Comparison of ENCODE assay signal across 8 cellular contexts in genomic region chr4:184732126-184732525, GRCh38. TPM values are rescaled to one million over a fixed set of nuclear protein-coding genes. Genes with fewer than 3 reads are reported as not detected.
DNase-seq lines count a peak whose midpoint lies in the region; ATAC-seq, FAIRE-seq and TF ChIP-seq lines count a peak whose summit lies in the region.

No MANE protein-coding gene starts in this region.

- DNase-seq in activated T-cell treated with anti-CD3 and anti-CD28 coated beads, Interleukin-2, amount 50 U/mL, for 72 hours = peak in 1 of 2 donors; percentile 16
- DNase-seq in activated T-cell treated with anti-CD3 and anti-CD28 coated beads, Interleukin-2, amount 50 U/mL, for 1 hour = no peak
- peak; percentile 20 for DNase-seq in NCI-H446 treated with DMSO at 0.1 percent for 48 hours (lab: John Stamatoyannopoulos, UW)
- no peak for DNase-seq in endothelial cell of umbilical vein (ENCODE audit: low read depth, low spot score)
- no peak for DNase-seq in T-helper 9 cell
- DNase-seq in stimulated activated CD4-positive, alpha-beta T cell treated with anti-CD3 and anti-CD28 coated beads, Interleukin-15, amount 100 ng/mL, for 24 hours = no peak

- peaks cover 9 to 37% of the 10 kb centered on the region in 2 donors for H3K36me3 Mint-ChIP-seq in activated T-cell treated with anti-CD3 and anti-CD28 coated beads, Interleukin-2, amount 50 U/mL, for 72 hours (ENCODE audit: insufficient read depth in 2 of 2)
- H3K36me3 Mint-ChIP-seq in stimulated activated memory B cell treated with anti-CD40 and anti-IgM and Interleukin-4, amounts not matched to agents 10 μg/mL and 1 μg/mL and 100 μg/mL, for 72 hours = peaks cover 14% of the 10 kb centered on the region

- H4K20me1 ChIP-seq in endothelial cell of umbilical vein (replicated peaks; ENCODE audit: control insufficient read depth, extremely low read depth, insufficient read depth, low read length) = no peaks in the 10 kb centered on the region

- no peak overlapping the region for H3K27ac ChIP-seq in endothelial cell of umbilical vein (ENCODE audit: insufficient read depth, low read depth, low read length)

- POLR2A ChIA-PET in endothelial cell of umbilical vein (lab: Charles Lee) = no interaction called here

- H3K9me1 ChIP-seq in endothelial cell of umbilical vein (replicated peaks; ENCODE audit: control insufficient read depth, extremely low read depth, insufficient read depth, low read length) = no peaks in the 10 kb centered on the region

- H2AFZ ChIP-seq in endothelial cell of umbilical vein (ENCODE audit: low read depth, low read length) = no peak overlapping the region

- H3K36me3 ChIP-seq in endothelial cell of umbilical vein (ENCODE audit: control insufficient read depth in 2 of 2, extremely low read depth in 1 of 2, insufficient read depth in 2 of 2, low read length in 2 of 2) = peaks cover 0 to 5% of the 10 kb centered on the region in 2 experiments

- H3K4me1 Mint-ChIP-seq in activated T-cell treated with anti-CD3 and anti-CD28 coated beads, Interleukin-2, amount 50 U/mL, for 72 hours (ENCODE audit: low read depth) = peaks cover 31% of the 10 kb centered on the region
- peaks cover 9% of the 10 kb centered on the region for H3K4me1 Mint-ChIP-seq in stimulated activated memory B cell treated with anti-CD40 and anti-IgM and Interleukin-4, amounts not matched to agents 10 μg/mL and 1 μg/mL and 100 μg/mL, for 72 hours

- no TSS peak for BruUV-seq in endothelial cell of umbilical vein (replicated peaks; lab: Mats Ljungman, UMichigan)

- H3K9me3 Mint-ChIP-seq in activated T-cell treated with anti-CD3 and anti-CD28 coated beads, Interleukin-2, amount 50 U/mL, for 72 hours = no peaks in the 10 kb centered on the region
- no peaks in the 10 kb centered on the region for H3K9me3 Mint-ChIP-seq in stimulated activated memory B cell treated with anti-CD40 and anti-IgM and Interleukin-4, amounts not matched to agents 10 μg/mL and 1 μg/mL and 100 μg/mL, for 72 hours

- H3K27ac Mint-ChIP-seq in activated T-cell treated with anti-CD3 and anti-CD28 coated beads, Interleukin-2, amount 50 U/mL, for 72 hours = peak overlapping the region; percentile 84
- peak overlapping the region; percentile 84 for H3K27ac Mint-ChIP-seq in stimulated activated memory B cell treated with anti-CD40 and anti-IgM and Interleukin-4, amounts not matched to agents 10 μg/mL and 1 μg/mL and 100 μg/mL, for 72 hours

- peak overlapping the region; percentile 89 for H3K9ac ChIP-seq in endothelial cell of umbilical vein (replicated peaks; ENCODE audit: extremely low read depth, insufficient read depth, low read length)

- H3K4me3 ChIP-seq in endothelial cell of umbilical vein (replicated peaks in 1 of 3; ENCODE audit: insufficient read depth in 1 of 3, low read depth in 1 of 3, low read length in 3 of 3) = peak overlapping the region in 1 of 3 experiments; percentile 33

- ATAC-seq in activated T-cell treated with anti-CD3 and anti-CD28 coated beads, Interleukin-2, amount 50 U/mL, for 72 hours (replicated peaks in 1 of 2) = no peak
- ATAC-seq in stimulated activated memory B cell treated with anti-CD40 and anti-IgM and Interleukin-4, amounts not matched to agents 10 μg/mL and 1 μg/mL and 100 μg/mL, for 72 hours = no peak
- no peak for ATAC-seq in HG03039 (IDR thresholded peaks at IDR 0.05; ENCODE audit: unreplicated experiment)

- H3K4me1 ChIP-seq in endothelial cell of umbilical vein (ENCODE audit: control insufficient read depth, extremely low read depth, insufficient read depth, low read length) = peaks cover 24% of the 10 kb centered on the region

- no peaks in the 10 kb centered on the region for H3K27me3 Mint-ChIP-seq in activated T-cell treated with anti-CD3 and anti-CD28 coated beads, Interleukin-2, amount 50 U/mL, for 72 hours (ENCODE audit: low read depth)
- no peaks in the 10 kb centered on the region for H3K27me3 Mint-ChIP-seq in stimulated activated memory B cell treated with anti-CD40 and anti-IgM and Interleukin-4, amounts not matched to agents 10 μg/mL and 1 μg/mL and 100 μg/mL, for 72 hours

- intact Hi-C loops in endothelial cell of umbilical vein (cut with micrococcal nuclease) = loop anchor here (5.0 kb wide), 1 partner anchor 350 kb away; no protein-coding TSS in a partner anchor

- CTCF ChIA-PET in endothelial cell of umbilical vein (lab: Charles Lee) = interaction anchor here (0.7 to 5.7 kb wide), 4 partner anchors 13 to 467 kb away, joined by 3 to 35 read pairs (median 31); partner anchors contain the start of genes CASP3 and PRIMPOL

- dilution Hi-C loops in endothelial cell of umbilical vein (cut with MboI; ENCODE audit: extremely low pct_ligation_motif_present, low sequenced_read_pairs) = no loop called here

- TF ChIP-seq POLR2A in endothelial cell of umbilical vein (IDR thresholded peaks at IDR 0.05; ENCODE audit: low read depth, low read length) = no peak

- peaks cover 36% of the 10 kb centered on the region for H3K79me2 ChIP-seq in endothelial cell of umbilical vein (ENCODE audit: control insufficient read depth, insufficient read depth, low read length)

- no peaks in the 10 kb centered on the region for H3K27me3 ChIP-seq in endothelial cell of umbilical vein (ENCODE audit: control insufficient read depth in 2 of 2, insufficient read depth in 2 of 2, low read length in 2 of 2)

- no peak for TF ChIP-seq CTCF in endothelial cell of umbilical vein (IDR thresholded peaks at IDR 0.05; ENCODE audit: extremely low read depth in 1 of 2, insufficient read depth in 1 of 2, low read depth in 1 of 2, low read length in 2 of 2)

- H3K4me3 Mint-ChIP-seq in activated T-cell treated with anti-CD3 and anti-CD28 coated beads, Interleukin-2, amount 50 U/mL, for 72 hours = peak overlapping the region; percentile 99 to 100
- H3K4me3 Mint-ChIP-seq in stimulated activated memory B cell treated with anti-CD40 and anti-IgM and Interleukin-4, amounts not matched to agents 10 μg/mL and 1 μg/mL and 100 μg/mL, for 72 hours = no peak overlapping the region

- peak overlapping the region; percentile 65 for H3K4me2 ChIP-seq in endothelial cell of umbilical vein (ENCODE audit: insufficient read depth, low read length)

- FAIRE-seq in endothelial cell of umbilical vein (lab: Jason Lieb, UNC) = no peak

- no peaks in the 10 kb centered on the region for H3K9me3 ChIP-seq in endothelial cell of umbilical vein (replicated peaks; ENCODE audit: control insufficient read depth, insufficient read depth, low read length)

TF ChIP-seq in endothelial cell of umbilical vein, 7 proteins besides CTCF, POLR2A, EP300 and RAD21:
- TF ChIP-seq MAX (IDR thresholded peaks at IDR 0.05; ENCODE audit: insufficient read depth, insufficient read length) = no peak
- no peak for TF ChIP-seq GATA2 (IDR thresholded peaks at IDR 0.05; ENCODE audit: insufficient read depth, insufficient read length, low read depth, low read length)
- TF ChIP-seq FOS (IDR thresholded peaks at IDR 0.05; ENCODE audit: borderline replicate concordance, insufficient read depth, low read length) = no peak
- TF ChIP-seq POLR2AphosphoS5 (IDR thresholded peaks at IDR 0.05; ENCODE audit: insufficient read depth, low read depth, low read length) = no peak
- TF ChIP-seq MYC (IDR thresholded peaks at IDR 0.05; ENCODE audit: low read depth, low read length) = no peak

RNA-seq across cellular contexts. Expression of gene CENPU, which starts 1.8 kb away (rescaled TPM):
- total RNA-seq in activated T-cell treated with anti-CD3 and anti-CD28 coated beads, Interleukin-2, amount 50 U/mL, for 72 hours = 10 to 100 TPM; 80.9 to 82.3 TPM
- 35.6 and 37.9 TPM in 2 replicates for total RNA-seq in endothelial cell of umbilical vein
- 5.2 and 7.0 TPM in 2 replicates for polyA plus RNA-seq in endothelial cell of umbilical vein
- 18.1 and 19.5 TPM in 2 replicates for polyA plus RNA-seq in endothelial cell of umbilical vein (2011; cell fraction: cytosol; rRNA removed)
- 22.5 and 36.5 TPM in 2 replicates for polyA plus RNA-seq in endothelial cell of umbilical vein (2011; cell fraction: nucleus; rRNA removed)
- polyA plus RNA-seq in endothelial cell of umbilical vein (2012) = 9.1 and 22.3 TPM in 2 replicates
- 3.8 TPM in 2 replicates for polyA minus RNA-seq in endothelial cell of umbilical vein
- 11.8 TPM for polyA minus RNA-seq in endothelial cell of umbilical vein (2011; cell fraction: cytosol; rRNA and poly(A)+ RNA removed)
- 14.0 and 23.4 TPM in 2 replicates for polyA minus RNA-seq in endothelial cell of umbilical vein (2011; cell fraction: nucleus; rRNA and poly(A)+ RNA removed)
